In genomic region chr14:81143793-81144192, GRCh38 we compare ENCODE assay signal across 2 cellular contexts.
TF ChIP-seq lines count a peak whose summit lies in the region.

No MANE protein-coding gene starts in this region.

TF ChIP-seq in HepG2, 621 proteins besides CTCF, POLR2A, EP300 and RAD21 (continued from another document):
- TF ChIP-seq, protein P1, sequence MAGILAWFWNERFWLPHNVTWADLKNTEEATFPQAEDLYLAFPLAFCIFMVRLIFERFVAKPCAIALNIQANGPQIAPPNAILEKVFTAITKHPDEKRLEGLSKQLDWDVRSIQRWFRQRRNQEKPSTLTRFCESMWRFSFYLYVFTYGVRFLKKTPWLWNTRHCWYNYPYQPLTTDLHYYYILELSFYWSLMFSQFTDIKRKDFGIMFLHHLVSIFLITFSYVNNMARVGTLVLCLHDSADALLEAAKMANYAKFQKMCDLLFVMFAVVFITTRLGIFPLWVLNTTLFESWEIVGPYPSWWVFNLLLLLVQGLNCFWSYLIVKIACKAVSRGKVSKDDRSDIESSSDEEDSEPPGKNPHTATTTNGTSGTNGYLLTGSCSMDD (CRISPR knock-in tag; IDR thresholded peaks at IDR 0.05) = no peak
TF ChIP-seq in HepG2: peak in this region for 1.

TF ChIP-seq in GM12891, 5 proteins besides CTCF, POLR2A, EP300 and RAD21 (continued from another document):
- TF ChIP-seq TAF1 (IDR thresholded peaks at IDR 0.05; ENCODE audit: low read depth, low read length) (no peak), PAX5 (IDR thresholded peaks at IDR 0.05; ENCODE audit: insufficient read depth, low read length, severe bottlenecking) (no peak), POU2F2 (IDR thresholded peaks at IDR 0.05; ENCODE audit: low read depth, low read length) (no peak), POLR2AphosphoS5 (IDR thresholded peaks at IDR 0.05; ENCODE audit: low read depth, low read length) (no peak)
